Comparison of ENCODE assay signal across 21 cellular contexts in genomic region chr1:43666608-43667007, GRCh38. TPM values are rescaled to one million over a fixed set of nuclear protein-coding genes. Genes with fewer than 3 reads are reported as not detected.
DNase-seq lines count a peak whose midpoint lies in the region; ATAC-seq and TF ChIP-seq lines count a peak whose summit lies in the region.
"Had no signal": no experiment of that assay in that cellular context is flagged by ENCODE, and none has a peak within 500 bp of the region (broad histone marks: within the 10 kb centered on the region; RNA-seq: fewer than 3 reads in every experiment).

No MANE protein-coding gene starts in this region.

- CTCF ChIA-PET in activated CD4-positive, alpha-beta memory T cell treated with anti-CD3 and anti-CD28 coated beads, Interleukin-2, amount 10 ng/mL, durations not matched to agents 7 days and 5 days (lab: Charles Lee) = interaction anchor here (0.9 to 1.3 kb wide), 3 partner anchors 13 to 339 kb away, joined by 3 to 5 read pairs (median 3); no protein-coding TSS in a partner anchor
- CTCF ChIA-PET in WTC11 (lab: Charles Lee) = interaction anchor here (0.9 to 1.8 kb wide), 2 partner anchors 13 to 17 kb away, joined by 3 to 9 read pairs; partner anchors contain the start of gene KDM4A

- TF ChIP-seq CTCF in RWPE2 (IDR thresholded peaks at IDR 0.05; ENCODE audit: poor library complexity, severe bottlenecking) (no peak), fibroblast of mammary gland (conservative IDR thresholded peaks at IDR 0.05; ENCODE audit: control insufficient read depth, insufficient read depth, low read depth, low read length) (no peak), WTC11 (IDR thresholded peaks at IDR 0.05) (no peak), left lung (IDR thresholded peaks at IDR 0.05) (no peak)

- POLR2A ChIA-PET in activated CD4-positive, alpha-beta memory T cell treated with anti-CD3 and anti-CD28 coated beads, Interleukin-2, amount 10 ng/mL, durations not matched to agents 7 days and 5 days (lab: Charles Lee) = interaction anchor here (1.8 to 4.4 kb wide), 2 partner anchors 17 to 40 kb away, joined by 5 to 17 read pairs; partner anchors contain the start of genes KDM4A and ST3GAL3
- POLR2A ChIA-PET in WTC11 (lab: Charles Lee) = interaction anchor here (0.8 to 1.7 kb wide), 2 partner anchors 16 to 40 kb away, joined by 5 read pairs; partner anchors contain the start of genes KDM4A and ST3GAL3

- H3K27ac ChIP-seq in RWPE2 (ENCODE audit: poor library complexity, severe bottlenecking) = peak overlapping the region; percentile 74
- H3K27ac ChIP-seq in left lung = no peak overlapping the region
- H3K27ac ChIP-seq: esophagus muscularis mucosa, tibial nerve had no signal

- H3K9me3 ChIP-seq in RWPE2 (ENCODE audit: severe bottlenecking) (no peaks in the 10 kb centered on the region), left lung (no peaks in the 10 kb centered on the region)
- H3K9me3 ChIP-seq: esophagus muscularis mucosa, tibial nerve had no signal

- H3K36me3 ChIP-seq in RWPE2 (ENCODE audit: low read depth) = peaks cover 98% of the 10 kb centered on the region
- peaks cover 7 to 100% of the 10 kb centered on the region in 2 donors for H3K36me3 ChIP-seq in left lung

- no peak overlapping the region for H3K27ac Mint-ChIP-seq in activated CD4-positive, alpha-beta memory T cell treated with anti-CD3 and anti-CD28 coated beads, Interleukin-2, amount 10 ng/mL, durations not matched to agents 7 days and 5 days
- H3K27ac Mint-ChIP-seq in WTC11 = no peak overlapping the region
- H3K27ac Mint-ChIP-seq: T-helper 17 cell had no signal

- DNase-seq in LHCN-M2 (ENCODE audit: low read depth) = peak; percentile 90
- DNase-seq in RWPE2 (ENCODE audit: low spot score) = peak; percentile 73
- peak; percentile 30 for DNase-seq in fibroblast of mammary gland (ENCODE audit: low read depth)
- peak; percentile 23 for DNase-seq in stromal cell of bone marrow (ENCODE audit: low read depth)
- no peak for DNase-seq in activated CD4-positive, alpha-beta memory T cell treated with anti-CD3 and anti-CD28 coated beads, Interleukin-2, amount 10 ng/mL, durations not matched to agents 7 days and 5 days
- DNase-seq in WTC11 (ENCODE audit: low spot score) = no peak
- no peak for DNase-seq in left lung
- DNase-seq: activated CD4-positive, alpha-beta T cell treated with anti-CD3 and anti-CD28 coated beads, Interleukin-2, amount 50 U/mL, for 48 hours; activated gamma-delta T cell treated with Interleukin-2 at 50 U/mL for 16 hours; activated T-cell treated with anti-CD3 and anti-CD28 coated beads for 4 hours; AML-193; COR-L47; head of caudate nucleus; NCI-H187; NCI-H524; nucleus accumbens; stimulated activated CD4-positive, alpha-beta T cell treated with anti-CD3 and anti-CD28 coated beads, Interleukin-1b, Interleukin-23, amount 100 ng/mL, for 48 hours; stimulated activated naive CD4-positive, alpha-beta T cell treated with Interleukin-2 at 50 U/mL for 16 hours; T-helper 17 cell had no signal

- peaks cover 2% of the 10 kb centered on the region for H3K4me1 Mint-ChIP-seq in activated CD4-positive, alpha-beta memory T cell treated with anti-CD3 and anti-CD28 coated beads, Interleukin-2, amount 10 ng/mL, durations not matched to agents 7 days and 5 days
- H3K4me1 Mint-ChIP-seq in WTC11 = peaks cover 1% of the 10 kb centered on the region

- ATAC-seq in RWPE2 (ENCODE audit: low read depth) (peak; percentile 90), WTC11 (no peak), left lung (no peak)
- ATAC-seq: T-helper 17 cell had no signal

- H3K27me3 ChIP-seq in RWPE2 (ENCODE audit: insufficient read depth, poor library complexity, severe bottlenecking) (no peaks in the 10 kb centered on the region), left lung (no peaks in the 10 kb centered on the region)
- H3K27me3 ChIP-seq: esophagus muscularis mucosa, tibial nerve had no signal

- peaks cover 40% of the 10 kb centered on the region for H3K4me1 ChIP-seq in RWPE2 (ENCODE audit: insufficient read depth, poor library complexity, severe bottlenecking)
- H3K4me1 ChIP-seq in left lung = no peaks in the 10 kb centered on the region
- H3K4me1 ChIP-seq: tibial nerve had no signal

- H3K4me3 ChIP-seq in RWPE2 (ENCODE audit: severe bottlenecking) (no peak overlapping the region), fibroblast of mammary gland (ENCODE audit: control insufficient read depth, low read depth, low read length) (no peak overlapping the region), left lung (no peak overlapping the region)
- H3K4me3 ChIP-seq: esophagus muscularis mucosa, tibial nerve had no signal

- peaks cover 82% of the 10 kb centered on the region for H3K36me3 Mint-ChIP-seq in activated CD4-positive, alpha-beta memory T cell treated with anti-CD3 and anti-CD28 coated beads, Interleukin-2, amount 10 ng/mL, durations not matched to agents 7 days and 5 days (ENCODE audit: low read depth)
- H3K36me3 Mint-ChIP-seq in WTC11 = peaks cover 94% of the 10 kb centered on the region

- no peak overlapping the region for H3K4me3 Mint-ChIP-seq in activated CD4-positive, alpha-beta memory T cell treated with anti-CD3 and anti-CD28 coated beads, Interleukin-2, amount 10 ng/mL, durations not matched to agents 7 days and 5 days
- no peak overlapping the region for H3K4me3 Mint-ChIP-seq in WTC11
- H3K4me3 Mint-ChIP-seq: T-helper 17 cell had no signal

- H3K9me3 Mint-ChIP-seq in activated CD4-positive, alpha-beta memory T cell treated with anti-CD3 and anti-CD28 coated beads, Interleukin-2, amount 10 ng/mL, durations not matched to agents 7 days and 5 days = no peaks in the 10 kb centered on the region
- H3K9me3 Mint-ChIP-seq in WTC11 = no peaks in the 10 kb centered on the region

- H3K27me3 Mint-ChIP-seq in activated CD4-positive, alpha-beta memory T cell treated with anti-CD3 and anti-CD28 coated beads, Interleukin-2, amount 10 ng/mL, durations not matched to agents 7 days and 5 days = no peaks in the 10 kb centered on the region
- H3K27me3 Mint-ChIP-seq in WTC11 (ENCODE audit: low read depth) = no peaks in the 10 kb centered on the region
- H3K27me3 Mint-ChIP-seq: T-helper 17 cell had no signal

- intact Hi-C loops in left lung (cut with DNase I) = no loop called here

TF ChIP-seq in WTC11, 78 proteins besides CTCF, POLR2A, EP300 and RAD21 (continues in another document):
- TF ChIP-seq, protein P1, sequence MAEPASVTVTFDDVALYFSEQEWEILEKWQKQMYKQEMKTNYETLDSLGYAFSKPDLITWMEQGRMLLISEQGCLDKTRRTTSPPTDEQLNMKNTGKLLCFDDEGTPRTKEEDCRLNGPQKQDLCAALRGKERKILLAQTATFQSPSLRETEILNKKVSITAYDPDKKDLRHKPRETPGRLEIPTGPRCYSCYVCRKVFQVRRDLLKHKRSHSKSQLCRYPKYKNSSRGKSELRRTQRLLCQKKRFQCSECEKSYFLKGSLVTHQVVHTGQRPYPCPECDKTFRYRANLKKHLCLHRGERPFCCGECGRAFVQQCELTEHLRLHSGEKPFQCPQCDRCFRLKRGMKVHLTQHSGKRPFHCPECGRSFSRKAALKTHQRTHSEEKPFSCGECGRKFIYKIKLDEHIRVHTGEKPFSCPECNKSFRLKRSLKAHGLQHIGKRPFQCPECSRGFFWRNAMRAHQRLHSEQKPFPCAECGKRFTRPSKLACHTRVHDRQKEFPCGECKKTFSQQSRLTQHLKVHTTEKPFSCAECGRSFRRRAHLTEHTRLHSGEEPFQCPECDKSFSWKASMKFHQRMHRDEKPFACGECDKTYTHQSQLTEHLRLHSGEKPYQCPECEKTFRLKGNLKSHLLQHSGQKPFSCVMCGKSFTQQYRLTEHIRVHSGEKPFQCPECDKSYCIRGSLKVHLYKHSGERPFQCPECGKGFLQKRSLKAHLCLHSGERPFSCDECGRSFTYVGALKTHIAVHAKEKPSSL (CRISPR knock-in tag; conservative IDR thresholded peaks at IDR 0.05) = no peak
- TF ChIP-seq FOXJ3 (CRISPR knock-in tag; IDR thresholded peaks at IDR 0.05; ENCODE audit: borderline replicate concordance) (no peak), ZNF219 (CRISPR knock-in tag; IDR thresholded peaks at IDR 0.05; ENCODE audit: borderline replicate concordance) (no peak), JAZF1 (CRISPR knock-in tag; IDR thresholded peaks at IDR 0.05) (no peak), CREM (CRISPR knock-in tag; IDR thresholded peaks at IDR 0.05) (no peak), ZNF281 (CRISPR knock-in tag; IDR thresholded peaks at IDR 0.05) (no peak)

RNA-seq across cellular contexts. Expression of gene KDM4A, which starts 16.7 kb away (rescaled TPM):
- 23.7 and 27.6 TPM in 2 replicates for total RNA-seq in LHCN-M2 (2014; rRNA removed)
- 19.1 TPM for polyA plus RNA-seq in LHCN-M2 (2012)
- total RNA-seq in activated CD4-positive, alpha-beta memory T cell treated with anti-CD3 and anti-CD28 coated beads, Interleukin-2, amount 10 ng/mL, durations not matched to agents 7 days and 5 days = 10 to 100 TPM; 45.3 to 49.4 TPM
- total RNA-seq in WTC11 (2021) = 76.5 to 78.3 TPM (median 76.7 TPM) in 3 replicates
- total RNA-seq in left lung = 10 to 100 TPM; 40.6 to 48.8 TPM

RNA-seq across cellular contexts. Expression of gene ST3GAL3, which starts 40.7 kb away (rescaled TPM):
- total RNA-seq in LHCN-M2 (2014; rRNA removed) (23.0 and 25.8 TPM in 2 replicates), WTC11 (2021) (8.6 to 10.3 TPM (median 8.9 TPM) in 3 replicates), left lung (10 to 100 TPM; 18.9 to 23.2 TPM)
- polyA plus RNA-seq in LHCN-M2 (2012) = 21.8 TPM
- 10 to 100 TPM; 14.2 to 16.9 TPM for total RNA-seq in activated CD4-positive, alpha-beta memory T cell treated with anti-CD3 and anti-CD28 coated beads, Interleukin-2, amount 10 ng/mL, durations not matched to agents 7 days and 5 days

Comparison
In these comparisons a context has a peak if more than half of its experiments do, and no peak if none do; other contexts are left out.
1. DNase-seq: peak in LHCN-M2 (single experiment), RWPE2 (single experiment), fibroblast of mammary gland (single experiment) and stromal cell of bone marrow (single experiment); none in activated CD4-positive, alpha-beta memory T cell treated with anti-CD3 and anti-CD28 coated beads, Interleukin-2, amount 10 ng/mL, durations not matched to agents 7 days and 5 days (single experiment), WTC11 (single experiment) and left lung (0 of 2).